ENCODE assay signal across 1 cellular context in the genomic region with DNA sequence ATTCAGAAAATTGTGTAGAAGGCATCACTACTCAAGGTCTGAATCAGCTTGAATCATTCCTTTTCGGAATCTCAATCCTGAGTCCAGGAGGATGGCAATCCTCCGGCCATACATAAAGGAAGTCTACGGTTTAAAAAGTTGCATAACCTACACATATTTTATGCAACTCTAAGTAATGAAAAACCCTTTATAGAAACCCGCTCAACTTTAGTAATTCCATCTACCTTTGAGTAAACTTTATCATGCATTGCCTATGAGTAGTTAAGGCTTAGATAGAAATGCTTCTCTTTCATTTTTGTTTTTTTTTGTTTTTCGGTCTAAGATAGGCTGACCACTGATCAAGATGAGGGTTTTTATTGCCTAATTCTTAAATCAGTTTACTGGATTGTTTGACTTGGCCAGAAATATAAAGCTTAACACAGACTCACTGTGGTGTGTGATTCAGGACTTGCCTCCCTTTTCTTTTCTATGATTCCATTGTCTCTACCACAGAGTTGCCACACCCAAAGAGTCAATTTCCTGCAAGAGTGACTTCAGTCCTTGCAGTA.
TF ChIP-seq lines count a peak whose summit lies in the region.

No MANE protein-coding gene starts in this region.

TF ChIP-seq in HCT116, 20 proteins besides CTCF, POLR2A, EP300 and RAD21 (continued from another document):
- TF ChIP-seq TCF7L2 (IDR thresholded peaks at IDR 0.05; ENCODE audit: borderline replicate concordance, extremely low read depth, insufficient read depth, insufficient read length) (no peak), ELF1 (IDR thresholded peaks at IDR 0.05; ENCODE audit: borderline replicate concordance, low read depth) (no peak), ZBTB33 (IDR thresholded peaks at IDR 0.05; ENCODE audit: extremely low read depth, insufficient replicate concordance, low read length) (no peak)
